ENCODE assay signal across 8 cellular contexts in genomic region chr1:66374561-66375111, GRCh38.
DNase-seq lines count a peak whose midpoint lies in the region; ATAC-seq, FAIRE-seq and TF ChIP-seq lines count a peak whose summit lies in the region.

No MANE protein-coding gene starts in this region.

- H3K27ac ChIP-seq in skeletal muscle tissue (ENCODE audit: low read depth, low read length) (peak overlapping the region; percentile 36), endodermal cell (ENCODE audit: low read depth, low read length) (no peak overlapping the region)

- DNase-seq in activated CD8-positive, alpha-beta memory T cell treated with anti-CD3 and anti-CD28 coated beads, Interleukin-2, amount 10 ng/mL, durations not matched to agents 7 days and 5 days: peak; percentile 55
- DNase-seq in activated CD8-positive, alpha-beta memory T cell treated with anti-CD3 and anti-CD28 coated beads for 24 hours: no peak
- DNase-seq in RCC 7860 (ENCODE audit: low spot score): peak; percentile 90
- peak; percentile 68 for DNase-seq in epithelial cell of esophagus (ENCODE audit: low read depth)
- DNase-seq in posterior vena cava (ENCODE audit: low spot score): no peak
- DNase-seq in endodermal cell: no peak

- H3K9me3 ChIP-seq in skeletal muscle tissue (ENCODE audit: control insufficient read depth in 3 of 3, low read length in 3 of 3): no peaks in the 10 kb centered on the region
- no peaks in the 10 kb centered on the region for H3K9me3 ChIP-seq in endodermal cell (ENCODE audit: control insufficient read depth, low read length)

- H3K36me3 ChIP-seq in skeletal muscle tissue (ENCODE audit: control insufficient read depth in 3 of 3, insufficient read depth in 3 of 3, low read length in 3 of 3): peaks cover 16 to 32% (median 22%) of the 10 kb centered on the region in 3 donors
- H3K36me3 ChIP-seq in endodermal cell (ENCODE audit: control insufficient read depth, insufficient read depth, low read length): peaks cover 24% of the 10 kb centered on the region

- H3K4me3 ChIP-seq in epithelial cell of esophagus (ENCODE audit: low read length) (no peak overlapping the region), skeletal muscle tissue (ENCODE audit: low read length in 3 of 3) (no peak overlapping the region), endodermal cell (ENCODE audit: low read length) (no peak overlapping the region)

- FAIRE-seq in RCC 7860 (lab: Jason Lieb, UNC): peak; percentile 98

- TF ChIP-seq CTCF in epithelial cell of esophagus (IDR thresholded peaks at IDR 0.05; ENCODE audit: insufficient read depth, low read depth, low read length, missing control alignments): no peak
- TF ChIP-seq CTCF in endodermal cell (conservative IDR thresholded peaks at IDR 0.05): no peak

- CTCF ChIA-PET in activated CD8-positive, alpha-beta memory T cell treated with anti-CD3 and anti-CD28 coated beads, Interleukin-2, amount 10 ng/mL, durations not matched to agents 7 days and 5 days (lab: Charles Lee): interaction anchor here (1.2 to 4.3 kb wide), 5 partner anchors 13 to 132 kb away, joined by 3 to 23 read pairs (median 5); no protein-coding TSS in a partner anchor

- H3K27ac Mint-ChIP-seq in activated CD8-positive, alpha-beta memory T cell treated with anti-CD3 and anti-CD28 coated beads, Interleukin-2, amount 10 ng/mL, durations not matched to agents 7 days and 5 days: peak overlapping the region; percentile 82
- H3K27ac Mint-ChIP-seq in endodermal cell: no peak overlapping the region

- no peaks in the 10 kb centered on the region for H3K27me3 ChIP-seq in skeletal muscle tissue (ENCODE audit: control insufficient read depth in 3 of 3, insufficient read depth in 3 of 3, low read length in 3 of 3)
- H3K27me3 ChIP-seq in endodermal cell (ENCODE audit: control insufficient read depth, insufficient read depth, low read length, poor library complexity, severe bottlenecking): no peaks in the 10 kb centered on the region

- 92% methylated on average over 2 of the region's 2 CpGs; no CpG with 5 or more reads in 1 of the 2 experiments for WGBS in endodermal cell (ENCODE audit: insufficient coverage in 1 of 2, insufficient read length in 1 of 2), 2 experiments

- no peak overlapping the region for H3K9ac ChIP-seq in skeletal muscle tissue (ENCODE audit: low read depth in 1 of 3, low read length in 3 of 3)
- H3K9ac ChIP-seq in endodermal cell (ENCODE audit: extremely low read depth, low read length, poor library complexity, severe bottlenecking): no peak overlapping the region

- H3K36me3 Mint-ChIP-seq in activated CD8-positive, alpha-beta memory T cell treated with anti-CD3 and anti-CD28 coated beads, Interleukin-2, amount 10 ng/mL, durations not matched to agents 7 days and 5 days: peaks cover 43% of the 10 kb centered on the region
- peaks cover 30% of the 10 kb centered on the region for H3K36me3 Mint-ChIP-seq in endodermal cell (ENCODE audit: low read depth)

- intact Hi-C loops in posterior vena cava (cut with DNase I): no loop called here

- peak overlapping the region; percentile 53 for H3K4me3 Mint-ChIP-seq in activated CD8-positive, alpha-beta memory T cell treated with anti-CD3 and anti-CD28 coated beads, Interleukin-2, amount 10 ng/mL, durations not matched to agents 7 days and 5 days
- H3K4me3 Mint-ChIP-seq in endodermal cell: no peak overlapping the region

- H3K4me1 Mint-ChIP-seq in activated CD8-positive, alpha-beta memory T cell treated with anti-CD3 and anti-CD28 coated beads, Interleukin-2, amount 10 ng/mL, durations not matched to agents 7 days and 5 days: peaks cover 57% of the 10 kb centered on the region
- peaks cover 2% of the 10 kb centered on the region for H3K4me1 Mint-ChIP-seq in endodermal cell

- H3K27me3 Mint-ChIP-seq in activated CD8-positive, alpha-beta memory T cell treated with anti-CD3 and anti-CD28 coated beads, Interleukin-2, amount 10 ng/mL, durations not matched to agents 7 days and 5 days: no peaks in the 10 kb centered on the region
- no peaks in the 10 kb centered on the region for H3K27me3 Mint-ChIP-seq in endodermal cell (ENCODE audit: insufficient read depth)

- H3K9me3 Mint-ChIP-seq in activated CD8-positive, alpha-beta memory T cell treated with anti-CD3 and anti-CD28 coated beads, Interleukin-2, amount 10 ng/mL, durations not matched to agents 7 days and 5 days (ENCODE audit: low read depth): no peaks in the 10 kb centered on the region
- H3K9me3 Mint-ChIP-seq in endodermal cell: no peaks in the 10 kb centered on the region

- H3K4me1 ChIP-seq in skeletal muscle tissue (ENCODE audit: control insufficient read depth in 3 of 3, insufficient read depth in 3 of 3, low read length in 3 of 3) (peaks cover 18 to 21% (median 20%) of the 10 kb centered on the region in 3 donors), endodermal cell (ENCODE audit: control insufficient read depth, insufficient read depth, low read length) (no peaks in the 10 kb centered on the region)

- peak; percentile 65 for ATAC-seq in activated CD8-positive, alpha-beta memory T cell treated with anti-CD3 and anti-CD28 coated beads, Interleukin-2, amount 10 ng/mL, durations not matched to agents 7 days and 5 days
- ATAC-seq in HG02852 (IDR thresholded peaks at IDR 0.05; ENCODE audit: unreplicated experiment): peak; percentile 55

Comparison
In these comparisons a context has a peak if more than half of its experiments do, and no peak if none do; other contexts are left out.
1. DNase-seq: peak in activated CD8-positive, alpha-beta memory T cell treated with anti-CD3 and anti-CD28 coated beads, Interleukin-2, amount 10 ng/mL, durations not matched to agents 7 days and 5 days (single experiment), RCC 7860 (single experiment) and epithelial cell of esophagus (single experiment); none in activated CD8-positive, alpha-beta memory T cell treated with anti-CD3 and anti-CD28 coated beads for 24 hours (single experiment), posterior vena cava (single experiment) and endodermal cell (single experiment).